Comparison of ENCODE assay signal across 8 cellular contexts in the genomic region with DNA sequence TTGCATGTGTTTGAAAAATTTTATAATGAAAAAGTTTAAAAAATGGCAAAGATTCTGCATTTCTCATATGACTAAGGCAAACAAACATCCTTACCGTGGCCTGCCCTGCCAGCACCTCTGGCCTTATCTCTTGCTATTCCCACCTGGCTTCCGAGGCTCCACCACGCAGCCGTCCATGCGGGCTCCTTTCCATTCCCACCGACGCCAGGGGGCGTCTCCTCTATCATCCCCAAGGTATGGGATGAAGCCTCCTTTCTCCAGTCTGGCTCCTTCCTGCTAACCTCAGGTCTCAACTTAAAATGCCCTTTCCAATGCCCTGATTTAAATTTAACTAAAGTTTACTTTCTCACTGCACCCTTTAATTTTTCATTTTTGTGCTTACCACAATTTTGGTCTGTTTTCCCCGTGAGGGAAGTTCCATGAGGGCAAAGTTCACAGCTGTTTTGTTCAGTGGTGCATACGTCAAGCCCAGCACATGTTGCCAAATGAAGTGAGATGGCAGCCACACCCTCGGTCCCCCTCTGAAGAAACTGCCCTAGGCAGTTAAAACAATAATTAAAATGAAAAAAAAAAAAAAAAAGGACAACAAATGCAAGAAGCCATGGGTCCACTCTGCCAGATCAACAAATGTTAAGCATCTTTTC. TPM values are rescaled to one million over a fixed set of nuclear protein-coding genes. Genes with fewer than 3 reads are reported as not detected.
A peak's percentile ranks its signal among the peaks of the same experiment; 100 is the strongest.
DNase-seq lines count a peak whose midpoint lies in the region; ATAC-seq and TF ChIP-seq lines count a peak whose summit lies in the region.

No MANE protein-coding gene starts in this region.

- no peak overlapping the region for H3K27ac ChIP-seq in lower lobe of right lung

- H3K9me3 ChIP-seq in lower lobe of right lung = peaks cover 7% of the 10 kb centered on the region

- H3K4me3 Mint-ChIP-seq in activated T-helper 1 cell treated with anti-CD3 and anti-CD28 coated beads, Interleukin-12 subunit alpha, Interleukin-12 subunit beta, Interleukin-2, Interleukin-4 antibody, amounts not matched to agents 30 ng/mL and 10 ng/mL and 1 ng/mL, durations not matched to agents 14 hours and 24 hours and 36 hours = no peak overlapping the region

- peaks cover 22% of the 10 kb centered on the region for H3K27me3 Mint-ChIP-seq in activated T-helper 1 cell treated with anti-CD3 and anti-CD28 coated beads, Interleukin-12 subunit alpha, Interleukin-12 subunit beta, Interleukin-2, Interleukin-4 antibody, amounts not matched to agents 30 ng/mL and 10 ng/mL and 1 ng/mL, durations not matched to agents 14 hours and 24 hours and 36 hours (ENCODE audit: insufficient read depth)

- H3K27me3 ChIP-seq in lower lobe of right lung (ENCODE audit: low read depth) = no peaks in the 10 kb centered on the region

- peaks cover 5% of the 10 kb centered on the region for H3K36me3 Mint-ChIP-seq in activated T-helper 1 cell treated with anti-CD3 and anti-CD28 coated beads, Interleukin-12 subunit alpha, Interleukin-12 subunit beta, Interleukin-2, Interleukin-4 antibody, amounts not matched to agents 30 ng/mL and 10 ng/mL and 1 ng/mL, durations not matched to agents 14 hours and 24 hours and 36 hours (ENCODE audit: low read depth)

- no peaks in the 10 kb centered on the region for H3K36me3 ChIP-seq in lower lobe of right lung

- TF ChIP-seq CTCF in lower lobe of right lung (IDR thresholded peaks at IDR 0.05) = peak; percentile 61

- no peaks in the 10 kb centered on the region for H3K4me1 ChIP-seq in lower lobe of right lung

- H3K4me1 Mint-ChIP-seq in activated T-helper 1 cell treated with anti-CD3 and anti-CD28 coated beads, Interleukin-12 subunit alpha, Interleukin-12 subunit beta, Interleukin-2, Interleukin-4 antibody, amounts not matched to agents 30 ng/mL and 10 ng/mL and 1 ng/mL, durations not matched to agents 14 hours and 24 hours and 36 hours (ENCODE audit: low read depth) = no peaks in the 10 kb centered on the region

- H3K9me3 Mint-ChIP-seq in activated T-helper 1 cell treated with anti-CD3 and anti-CD28 coated beads, Interleukin-12 subunit alpha, Interleukin-12 subunit beta, Interleukin-2, Interleukin-4 antibody, amounts not matched to agents 30 ng/mL and 10 ng/mL and 1 ng/mL, durations not matched to agents 14 hours and 24 hours and 36 hours = peaks cover 21% of the 10 kb centered on the region

- DNase-seq in activated T-helper 1 cell treated with Interleukin-2 at 50 U/mL for 16 hours (ENCODE audit: low read depth) (peak; percentile 18), NCI-H510A treated with DMSO at 0.1 percent for 48 hours (lab: John Stamatoyannopoulos, UW) (peak; percentile 93), astrocyte of the hippocampus (ENCODE audit: low read depth, low spot score) (peak; percentile 41), lower lobe of right lung (peak; percentile 74)
- no peak for DNase-seq in activated T-helper 1 cell treated with anti-CD3 and anti-CD28 coated beads, Interleukin-12 subunit alpha, Interleukin-12 subunit beta, Interleukin-2, Interleukin-4 antibody, amounts not matched to agents 30 ng/mL and 10 ng/mL and 1 ng/mL, durations not matched to agents 14 hours and 24 hours and 36 hours (ENCODE audit: low spot score)

- no peak overlapping the region for H3K4me3 ChIP-seq in lower lobe of right lung

- no peak overlapping the region for H3K27ac Mint-ChIP-seq in activated T-helper 1 cell treated with anti-CD3 and anti-CD28 coated beads, Interleukin-12 subunit alpha, Interleukin-12 subunit beta, Interleukin-2, Interleukin-4 antibody, amounts not matched to agents 30 ng/mL and 10 ng/mL and 1 ng/mL, durations not matched to agents 14 hours and 24 hours and 36 hours

- intact Hi-C loops in activated T-helper 1 cell treated with anti-CD3 and anti-CD28 coated beads, Interleukin-12 subunit alpha, Interleukin-12 subunit beta, Interleukin-2, Interleukin-4 antibody, amounts not matched to agents 30 ng/mL and 10 ng/mL and 1 ng/mL, durations not matched to agents 14 hours and 24 hours and 36 hours (cut with micrococcal nuclease) = no loop called here
- intact Hi-C loops in lower lobe of right lung (cut with DNase I) = no loop called here

- peak; percentile 63 to 71 for ATAC-seq in lower lobe of right lung
- ATAC-seq in HG02870 (IDR thresholded peaks at IDR 0.05; ENCODE audit: unreplicated experiment) = no peak
- ATAC-seq in GM19395 (IDR thresholded peaks at IDR 0.05; ENCODE audit: unreplicated experiment) = no peak
- no peak for ATAC-seq in HG03097 (IDR thresholded peaks at IDR 0.05; ENCODE audit: low FRiP score, unreplicated experiment)

RNA-seq across cellular contexts. Expression of a gene that starts 13.3 kb away (rescaled TPM):
- 0.27 and 0.44 TPM in 2 replicates for total RNA-seq in activated T-helper 1 cell treated with anti-CD3 and anti-CD28 coated beads, Interleukin-12 subunit alpha, Interleukin-12 subunit beta, Interleukin-2, Interleukin-4 antibody, amounts not matched to agents 30 ng/mL and 10 ng/mL and 1 ng/mL, durations not matched to agents 14 hours and 24 hours and 36 hours
- total RNA-seq in lower lobe of right lung = 1.4 TPM

Comparison
In these comparisons a context has a peak if more than half of its experiments do, and no peak if none do; other contexts are left out.
1. ATAC-seq: peak in lower lobe of right lung (2 of 2); none in HG02870 (single experiment), GM19395 (single experiment) and HG03097 (single experiment).